Comparison of ENCODE assay signal across 1 cellular context in genomic region chr7:125926621-125927020, GRCh38.
TF ChIP-seq lines count a peak whose summit lies in the region.

No MANE protein-coding gene starts in this region.

TF ChIP-seq in GM23338, 12 proteins besides CTCF, POLR2A, EP300 and RAD21 (continued from another document):
- TF ChIP-seq ZNF462 (CRISPR knock-in tag; IDR thresholded peaks at IDR 0.05) (no peak), EZH2 (IDR thresholded peaks at IDR 0.05; ENCODE audit: low read depth, unreplicated experiment) (no peak), POLR2AphosphoS5 (IDR thresholded peaks at IDR 0.05; ENCODE audit: low read depth) (no peak), CREB1 (CRISPR knock-in tag; IDR thresholded peaks at IDR 0.05; ENCODE audit: low read depth) (no peak)
